7 cellular contexts compared by ENCODE assay signal in genomic region chr3:47380601-47381316, GRCh38. TPM values are rescaled to one million over a fixed set of nuclear protein-coding genes. Genes with fewer than 3 reads are reported as not detected.
A peak's percentile ranks its signal among the peaks of the same experiment; 100 is the strongest.
DNase-seq lines count a peak whose midpoint lies in the region; ATAC-seq lines count a peak whose summit lies in the region.

PTPN23 (plus strand) TSS chr3:47381021; CDS start chr3:47381097, 76 bp downstream.

- DNase-seq in NCI-H2081 (lab: John Stamatoyannopoulos, UW), result peak; percentile 80 to 90
- peak; percentile 98 for DNase-seq in T1000 (lab: John Stamatoyannopoulos, UW)
- DNase-seq in astrocyte of the hippocampus (ENCODE audit: low read depth, low spot score), result peak; percentile 100
- DNase-seq in hepatic stellate cell (ENCODE audit: low spot score), result peak; percentile 98
- peak; percentile 96 for DNase-seq in renal cortical epithelial cell (ENCODE audit: low read depth)

- ATAC-seq in GM18508 (IDR thresholded peaks at IDR 0.05; ENCODE audit: insufficient read depth, unreplicated experiment) (peak; percentile 62), HG03025 (IDR thresholded peaks at IDR 0.05; ENCODE audit: low FRiP score, unreplicated experiment) (peak; percentile 71)

RNA-seq across cellular contexts. Expression of gene PTPN23, which starts in this region (rescaled TPM):
- total RNA-seq in renal cortical epithelial cell, result 10.6 and 50.3 TPM in 2 replicates

Comparison
In these comparisons a context has a peak if more than half of its experiments do, and no peak if none do; other contexts are left out.
1. Peak in every context shown above with its lines: DNase-seq and ATAC-seq.